In genomic region chr6:114200896-114201295, GRCh38 we compare ENCODE assay signal across 28 cellular contexts.
"Had no signal": no experiment of that assay in that cellular context is flagged by ENCODE, and none has a peak within 500 bp of the region (broad histone marks: within the 10 kb centered on the region; RNA-seq: fewer than 3 reads in every experiment).

No MANE protein-coding gene starts in this region.

- H3K27ac Mint-ChIP-seq: activated CD4-positive, alpha-beta T cell treated with anti-CD3 and anti-CD28 coated beads, Interleukin-2, amount 10 ng/mL, durations not matched to agents 7 days and 5 days; activated CD8-positive, alpha-beta T cell treated with anti-CD3 and anti-CD28 coated beads for 36 hours; activated naive CD4-positive, alpha-beta T cell treated with anti-CD3 and anti-CD28 coated beads, Interleukin-2, amount 10 ng/mL, durations not matched to agents 7 days and 5 days; activated naive CD4-positive, alpha-beta T cell treated with anti-CD3 and anti-CD28 coated beads, Interleukin-2, amount 50 U/mL, for 72 hours; activated T-helper 1 cell treated with anti-CD3 and anti-CD28 coated beads, Interleukin-12 subunit alpha, Interleukin-12 subunit beta, Interleukin-2, Interleukin-4 antibody, amounts not matched to agents 30 ng/mL and 10 ng/mL and 1 ng/mL, durations not matched to agents 14 hours and 24 hours and 36 hours; dendritic cell treated with granulocyte-macrophage colony-stimulating factor and Interleukin-4, amounts not matched to agents 40 ng/mL and 50 ng/mL, for 4 days; endodermal cell had no signal

- H3K27me3 Mint-ChIP-seq: activated CD4-positive, alpha-beta T cell treated with anti-CD3 and anti-CD28 coated beads, Interleukin-2, amount 10 ng/mL, durations not matched to agents 7 days and 5 days; activated CD8-positive, alpha-beta T cell treated with anti-CD3 and anti-CD28 coated beads for 36 hours; activated naive CD4-positive, alpha-beta T cell treated with anti-CD3 and anti-CD28 coated beads, Interleukin-2, amount 10 ng/mL, durations not matched to agents 7 days and 5 days; central memory CD8-positive, alpha-beta T cell; dendritic cell treated with granulocyte-macrophage colony-stimulating factor and Interleukin-4, amounts not matched to agents 40 ng/mL and 50 ng/mL, for 4 days had no signal

- H3K9me3 Mint-ChIP-seq: activated CD4-positive, alpha-beta T cell treated with anti-CD3 and anti-CD28 coated beads, Interleukin-2, amount 10 ng/mL, durations not matched to agents 7 days and 5 days; activated naive CD4-positive, alpha-beta T cell treated with anti-CD3 and anti-CD28 coated beads, Interleukin-2, amount 10 ng/mL, durations not matched to agents 7 days and 5 days; activated T-cell treated with anti-CD3 and anti-CD28 coated beads, Interleukin-2, amount 50 U/mL, for 4 hours; activated T-helper 1 cell treated with anti-CD3 and anti-CD28 coated beads, Interleukin-12 subunit alpha, Interleukin-12 subunit beta, Interleukin-2, Interleukin-4 antibody, amounts not matched to agents 30 ng/mL and 10 ng/mL and 1 ng/mL, durations not matched to agents 14 hours and 24 hours and 36 hours; central memory CD8-positive, alpha-beta T cell had no signal

- DNase-seq: activated CD4-positive, alpha-beta T cell treated with anti-CD3 and anti-CD28 coated beads for 1 hour; activated CD4-positive, alpha-beta T cell treated with anti-CD3 and anti-CD28 coated beads for 4 hours; activated CD4-positive, alpha-beta T cell treated with anti-CD3 and anti-CD28 coated beads, Interleukin-2, amount 10 ng/mL, durations not matched to agents 7 days and 5 days; activated CD4-positive, alpha-beta T cell treated with anti-CD3 and anti-CD28 coated beads, Interleukin-2, amount 50 U/mL, for 4 hours; activated CD8-positive, alpha-beta memory T cell treated with anti-CD3 and anti-CD28 coated beads for 24 hours; activated CD8-positive, alpha-beta T cell treated with anti-CD3 and anti-CD28 coated beads for 36 hours; activated gamma-delta T cell; activated naive CD4-positive, alpha-beta T cell; activated naive CD4-positive, alpha-beta T cell treated with anti-CD3 and anti-CD28 coated beads, Interleukin-2, amount 10 ng/mL, durations not matched to agents 7 days and 5 days; activated T-cell treated with anti-CD3 and anti-CD28 coated beads, Interleukin-2, amount 50 U/mL, for 4 hours; amniotic stem cell; anterior cingulate cortex; brain microvascular endothelial cell; dorsolateral prefrontal cortex; effector memory CD4-positive, alpha-beta T cell; endodermal cell; foreskin fibroblast; head of caudate nucleus; T-helper 2 cell had no signal

- H3K4me3 Mint-ChIP-seq: activated CD4-positive, alpha-beta T cell treated with anti-CD3 and anti-CD28 coated beads, Interleukin-2, amount 10 ng/mL, durations not matched to agents 7 days and 5 days; activated CD8-positive, alpha-beta T cell treated with anti-CD3 and anti-CD28 coated beads for 36 hours; activated naive CD4-positive, alpha-beta T cell treated with anti-CD3 and anti-CD28 coated beads, Interleukin-2, amount 10 ng/mL, durations not matched to agents 7 days and 5 days; activated T-cell treated with anti-CD3 and anti-CD28 coated beads, Interleukin-2, amount 50 U/mL, for 4 hours; activated T-helper 1 cell treated with anti-CD3 and anti-CD28 coated beads, Interleukin-12 subunit alpha, Interleukin-12 subunit beta, Interleukin-2, Interleukin-4 antibody, amounts not matched to agents 30 ng/mL and 10 ng/mL and 1 ng/mL, durations not matched to agents 14 hours and 24 hours and 36 hours; central memory CD8-positive, alpha-beta T cell; dendritic cell treated with granulocyte-macrophage colony-stimulating factor and Interleukin-4, amounts not matched to agents 40 ng/mL and 50 ng/mL, for 4 days; endodermal cell had no signal

- H3K27ac ChIP-seq: brain microvascular endothelial cell, coronary artery, dorsolateral prefrontal cortex had no signal

- ATAC-seq: activated CD8-positive, alpha-beta T cell treated with anti-CD3 and anti-CD28 coated beads for 36 hours; activated naive CD4-positive, alpha-beta T cell treated with anti-CD3 and anti-CD28 coated beads, Interleukin-2, amount 50 U/mL, for 72 hours; activated T-cell treated with anti-CD3 and anti-CD28 coated beads, Interleukin-2, amount 50 U/mL, for 4 hours; esophagus mucosa had no signal

- H3K4me1 Mint-ChIP-seq: activated CD4-positive, alpha-beta T cell treated with anti-CD3 and anti-CD28 coated beads, Interleukin-2, amount 10 ng/mL, durations not matched to agents 7 days and 5 days; activated naive CD4-positive, alpha-beta T cell treated with anti-CD3 and anti-CD28 coated beads, Interleukin-2, amount 10 ng/mL, durations not matched to agents 7 days and 5 days; central memory CD8-positive, alpha-beta T cell had no signal

- FAIRE-seq: astrocyte, bronchial epithelial cell, frontal cortex had no signal

- H3K36me3 ChIP-seq: brain microvascular endothelial cell had no signal

- H3K36me3 Mint-ChIP-seq: activated naive CD4-positive, alpha-beta T cell treated with anti-CD3 and anti-CD28 coated beads, Interleukin-2, amount 10 ng/mL, durations not matched to agents 7 days and 5 days; activated naive CD4-positive, alpha-beta T cell treated with anti-CD3 and anti-CD28 coated beads, Interleukin-2, amount 50 U/mL, for 72 hours had no signal

- H3K4me3 ChIP-seq: coronary artery, dorsolateral prefrontal cortex had no signal

- H3K27me3 ChIP-seq: brain microvascular endothelial cell, dorsolateral prefrontal cortex had no signal
